9 cellular contexts compared by ENCODE assay signal in the genomic region with DNA sequence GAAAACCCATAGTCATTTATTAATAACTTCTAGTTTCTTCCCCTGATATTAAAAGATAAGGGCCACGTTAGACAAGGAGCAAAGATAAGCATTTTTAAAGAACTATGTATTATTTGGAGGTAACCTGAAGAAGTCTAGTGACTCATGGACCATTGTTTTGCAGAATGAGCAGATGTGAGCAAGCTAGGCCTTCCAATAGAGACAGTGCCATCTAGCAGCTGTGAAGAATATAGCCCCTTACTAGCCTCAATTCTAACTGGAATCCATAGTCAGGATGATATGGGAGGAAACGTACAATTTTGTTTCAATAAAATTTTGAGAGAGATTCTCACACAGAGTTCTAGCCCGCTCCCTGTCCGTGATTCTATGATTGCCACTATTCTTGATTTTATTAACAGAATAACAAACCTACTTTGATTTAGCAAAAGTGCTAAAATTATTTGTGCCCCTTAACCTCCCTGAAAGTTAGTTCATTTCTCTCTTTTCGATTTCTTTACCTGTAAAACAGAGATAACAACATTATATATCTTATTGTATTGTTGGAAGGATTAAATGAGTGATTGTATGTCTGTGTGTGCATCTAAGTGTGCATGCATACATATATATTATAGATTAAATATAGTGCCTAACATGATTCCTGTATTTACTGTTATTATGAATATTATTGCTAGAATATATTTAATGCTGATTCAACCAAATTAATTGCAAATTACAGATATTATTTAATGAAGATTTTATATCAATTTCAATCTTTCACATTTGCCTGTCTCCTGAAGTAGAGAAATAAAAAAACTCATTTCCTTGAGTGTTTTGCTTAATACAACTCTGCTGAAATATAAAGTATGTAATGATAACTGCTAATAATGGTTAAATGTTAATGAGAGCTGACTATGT. TPM values are rescaled to one million over a fixed set of nuclear protein-coding genes. Genes with fewer than 3 reads are reported as not detected.
DNase-seq lines count a peak whose midpoint lies in the region; ATAC-seq, FAIRE-seq and TF ChIP-seq lines count a peak whose summit lies in the region.
"Had no signal": no experiment of that assay in that cellular context is flagged by ENCODE, and none has a peak within 500 bp of the region (broad histone marks: within the 10 kb centered on the region; RNA-seq: fewer than 3 reads in every experiment).

No MANE protein-coding gene starts in this region.

- H3K4me2 ChIP-seq in HCT116 (ENCODE audit: low read length): no peak overlapping the region

- no peak overlapping the region for H2AFZ ChIP-seq in HCT116 (ENCODE audit: low read depth, low read length, poor library complexity, severe bottlenecking)

- no TSS peak for BruUV-seq in HCT116 (replicated peaks; lab: Mats Ljungman, UMichigan)

- no peaks in the 10 kb centered on the region for H3K4me1 ChIP-seq in HCT116 (ENCODE audit: control insufficient read depth in 1 of 2, insufficient read depth in 2 of 2, low read length in 2 of 2)
- no peaks in the 10 kb centered on the region for H3K4me1 ChIP-seq in right atrium auricular region

- H3K36me3 ChIP-seq in HCT116 (ENCODE audit: control insufficient read depth in 1 of 2, insufficient read depth in 2 of 2, low read length in 2 of 2): no peaks in the 10 kb centered on the region
- H3K36me3 ChIP-seq in right atrium auricular region: no peaks in the 10 kb centered on the region

- TF ChIP-seq RAD21 in HCT116 (IDR thresholded peaks at IDR 0.05; ENCODE audit: low read depth): peak; percentile 55; the same call in 1 of the 2 replicates

- ATAC-seq in activated CD4-positive, CD25-positive, alpha-beta regulatory T cell treated with anti-CD3 and anti-CD28 coated beads, Interleukin-2, amount 50 U/mL, for 24 hours: peak; percentile 63 to 65
- ATAC-seq in HCT116: peak; percentile 99

- POLR2A ChIA-PET in HCT116 (lab: Charles Lee): no interaction called here

- H3K27me3 ChIP-seq in HCT116 (ENCODE audit: insufficient read depth, low read length): no peaks in the 10 kb centered on the region
- no peaks in the 10 kb centered on the region for H3K27me3 ChIP-seq in right atrium auricular region

- intact Hi-C loops in HCT116 (cut with micrococcal nuclease): loop anchor here (1.0 kb wide), 1 partner anchor 144 kb away; the partner anchor contains the start of gene STEAP1

- H3K9me2 ChIP-seq in HCT116 (ENCODE audit: insufficient read depth): no peaks in the 10 kb centered on the region

- TF ChIP-seq CTCF in HCT116 (IDR thresholded peaks at IDR 0.05 in 2 of 3, conservative IDR thresholded peaks at IDR 0.05 in 1 of 3; ENCODE audit: borderline replicate concordance in 1 of 3, insufficient read depth in 1 of 3, low read depth in 2 of 3, low read length in 2 of 3): peak; percentile 49 to 68 (median 67); a peak in 5 of 6 replicates
- TF ChIP-seq CTCF in right atrium auricular region (IDR thresholded peaks at IDR 0.05): peak; percentile 48 to 57

- H3K9me3 ChIP-seq in HCT116 (ENCODE audit: control insufficient read depth in 1 of 2, insufficient read depth in 1 of 2, low read depth in 1 of 2, low read length in 2 of 2) (no peaks in the 10 kb centered on the region), right atrium auricular region (no peaks in the 10 kb centered on the region)

- H4K20me1 ChIP-seq in HCT116 (ENCODE audit: insufficient read depth): no peaks in the 10 kb centered on the region

- H3K4me3 ChIP-seq in HCT116 (replicated peaks in 1 of 2; ENCODE audit: low read depth in 1 of 2, low read length in 2 of 2) (no peak overlapping the region), right atrium auricular region (no peak overlapping the region)

- H3K79me2 ChIP-seq in HCT116 (ENCODE audit: insufficient read depth, low read length): no peaks in the 10 kb centered on the region

- RAD21 ChIA-PET in HCT116 (lab: Charles Lee; ENCODE audit: low non-redundant PET in 1 of 2, low total read pairs in 2 of 2, uncharacterized antibody in 2 of 2, unreplicated experiment in 2 of 2): no interaction called here

- no peak overlapping the region for H3K27ac ChIP-seq in HCT116 (ENCODE audit: low read depth, low read length)
- no peak overlapping the region for H3K27ac ChIP-seq in right atrium auricular region

- TF ChIP-seq POLR2A in HCT116 (IDR thresholded peaks at IDR 0.05; ENCODE audit: borderline replicate concordance, extremely low read depth, insufficient read depth, insufficient read length): no peak

- H3K9ac ChIP-seq in HCT116 (ENCODE audit: low read length): no peak overlapping the region

- CTCF ChIA-PET in HCT116 (lab: Charles Lee): interaction anchor here (0.8 to 2.4 kb wide), 9 partner anchors 11 to 146 kb away, joined by 3 to 12 read pairs (median 5); partner anchors contain the start of gene STEAP1

- peak; percentile 53 for FAIRE-seq in TTC549 (lab: Jason Lieb, UNC)

- DNase-seq in activated CD4-positive, CD25-positive, alpha-beta regulatory T cell (lab: John Stamatoyannopoulos, UW): no peak
- DNase-seq in HCT116 (ENCODE audit: low read depth, low spot score) (peak; percentile 29), NAMALWA (ENCODE audit: low spot score) (peak; percentile 60), right atrium auricular region (ENCODE audit: low spot score) (no peak), stromal cell of bone marrow (ENCODE audit: low read depth) (peak; percentile 61)
- no peak for DNase-seq in activated effector memory CD4-positive, alpha-beta T cell treated with Interleukin-2 at 50 U/mL for 16 hours

TF ChIP-seq in HCT116, 20 proteins besides CTCF, POLR2A, EP300 and RAD21:
- no peak for TF ChIP-seq ZNF274 (IDR thresholded peaks at IDR 0.05; ENCODE audit: low read depth, low read length)
- TF ChIP-seq, protein P1, sequence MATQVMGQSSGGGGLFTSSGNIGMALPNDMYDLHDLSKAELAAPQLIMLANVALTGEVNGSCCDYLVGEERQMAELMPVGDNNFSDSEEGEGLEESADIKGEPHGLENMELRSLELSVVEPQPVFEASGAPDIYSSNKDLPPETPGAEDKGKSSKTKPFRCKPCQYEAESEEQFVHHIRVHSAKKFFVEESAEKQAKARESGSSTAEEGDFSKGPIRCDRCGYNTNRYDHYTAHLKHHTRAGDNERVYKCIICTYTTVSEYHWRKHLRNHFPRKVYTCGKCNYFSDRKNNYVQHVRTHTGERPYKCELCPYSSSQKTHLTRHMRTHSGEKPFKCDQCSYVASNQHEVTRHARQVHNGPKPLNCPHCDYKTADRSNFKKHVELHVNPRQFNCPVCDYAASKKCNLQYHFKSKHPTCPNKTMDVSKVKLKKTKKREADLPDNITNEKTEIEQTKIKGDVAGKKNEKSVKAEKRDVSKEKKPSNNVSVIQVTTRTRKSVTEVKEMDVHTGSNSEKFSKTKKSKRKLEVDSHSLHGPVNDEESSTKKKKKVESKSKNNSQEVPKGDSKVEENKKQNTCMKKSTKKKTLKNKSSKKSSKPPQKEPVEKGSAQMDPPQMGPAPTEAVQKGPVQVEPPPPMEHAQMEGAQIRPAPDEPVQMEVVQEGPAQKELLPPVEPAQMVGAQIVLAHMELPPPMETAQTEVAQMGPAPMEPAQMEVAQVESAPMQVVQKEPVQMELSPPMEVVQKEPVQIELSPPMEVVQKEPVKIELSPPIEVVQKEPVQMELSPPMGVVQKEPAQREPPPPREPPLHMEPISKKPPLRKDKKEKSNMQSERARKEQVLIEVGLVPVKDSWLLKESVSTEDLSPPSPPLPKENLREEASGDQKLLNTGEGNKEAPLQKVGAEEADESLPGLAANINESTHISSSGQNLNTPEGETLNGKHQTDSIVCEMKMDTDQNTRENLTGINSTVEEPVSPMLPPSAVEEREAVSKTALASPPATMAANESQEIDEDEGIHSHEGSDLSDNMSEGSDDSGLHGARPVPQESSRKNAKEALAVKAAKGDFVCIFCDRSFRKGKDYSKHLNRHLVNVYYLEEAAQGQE (IDR thresholded peaks at IDR 0.05; ENCODE audit: low read depth): no peak
- TF ChIP-seq EZH2 (IDR thresholded peaks at IDR 0.05): no peak
- no peak for TF ChIP-seq YY1 (IDR thresholded peaks at IDR 0.05; ENCODE audit: extremely low read depth, insufficient replicate concordance, low read depth, low read length)
- TF ChIP-seq SIN3A (IDR thresholded peaks at IDR 0.05; ENCODE audit: low read depth): no peak
- TF ChIP-seq FOSL1 (IDR thresholded peaks at IDR 0.05; ENCODE audit: low read depth): no peak
- TF ChIP-seq CEBPB (IDR thresholded peaks at IDR 0.05; ENCODE audit: low read depth): no peak
- no peak for TF ChIP-seq CBX3 (IDR thresholded peaks at IDR 0.05; ENCODE audit: low read depth)
- no peak for TF ChIP-seq ZFX (IDR thresholded peaks at IDR 0.05)
- no peak for TF ChIP-seq POLR2AphosphoS5 (IDR thresholded peaks at IDR 0.05; ENCODE audit: low read depth, low read length)
- TF ChIP-seq JUND (IDR thresholded peaks at IDR 0.05): no peak
- no peak for TF ChIP-seq MAX (IDR thresholded peaks at IDR 0.05)
- TF ChIP-seq, protein P2, sequence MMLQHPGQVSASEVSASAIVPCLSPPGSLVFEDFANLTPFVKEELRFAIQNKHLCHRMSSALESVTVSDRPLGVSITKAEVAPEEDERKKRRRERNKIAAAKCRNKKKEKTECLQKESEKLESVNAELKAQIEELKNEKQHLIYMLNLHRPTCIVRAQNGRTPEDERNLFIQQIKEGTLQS (IDR thresholded peaks at IDR 0.05): no peak
- no peak for TF ChIP-seq SRF (IDR thresholded peaks at IDR 0.05; ENCODE audit: low read depth)
TF ChIP-seq in HCT116: peak in this region for 0.

RNA-seq across cellular contexts. Expression of gene FAM237B, which starts 22.7 kb away (rescaled TPM):
- total RNA-seq in HCT116 (2021; ENCODE audit: unreplicated experiment) (not detected), right atrium auricular region (not detected)
- polyA plus RNA-seq in HCT116 (2012): 0.01 TPM in 1 of 2 replicates, not detected in the other
- total RNA-seq: urinary bladder had no signal
- polyA plus RNA-seq: urinary bladder had no signal

RNA-seq across cellular contexts. Expression of gene GTPBP10, which starts 48.1 kb away (rescaled TPM):
- total RNA-seq in HCT116 (2021; ENCODE audit: unreplicated experiment) (36.7 TPM), right atrium auricular region (1 to 10 TPM; 7.1 to 7.5 TPM)
- polyA plus RNA-seq in HCT116 (2012): 9.2 and 14.3 TPM in 2 replicates

RNA-seq across cellular contexts. Expression of gene CFAP69, which starts 53.4 kb away (rescaled TPM):
- total RNA-seq in HCT116 (2021; ENCODE audit: unreplicated experiment) (4.1 TPM), right atrium auricular region (1 to 10 TPM; 1.2 to 3.7 TPM)
- polyA plus RNA-seq in HCT116 (2012): 1.5 and 1.6 TPM in 2 replicates

Comparison
In these comparisons a context has a peak if more than half of its experiments do, and no peak if none do; other contexts are left out.
1. DNase-seq: peak in HCT116 (single experiment), NAMALWA (single experiment) and stromal cell of bone marrow (single experiment); none in activated CD4-positive, CD25-positive, alpha-beta regulatory T cell (0 of 4), right atrium auricular region (single experiment) and activated effector memory CD4-positive, alpha-beta T cell treated with Interleukin-2 at 50 U/mL for 16 hours (single experiment).